Comparison of ENCODE assay signal across 9 cellular contexts in the genomic region with DNA sequence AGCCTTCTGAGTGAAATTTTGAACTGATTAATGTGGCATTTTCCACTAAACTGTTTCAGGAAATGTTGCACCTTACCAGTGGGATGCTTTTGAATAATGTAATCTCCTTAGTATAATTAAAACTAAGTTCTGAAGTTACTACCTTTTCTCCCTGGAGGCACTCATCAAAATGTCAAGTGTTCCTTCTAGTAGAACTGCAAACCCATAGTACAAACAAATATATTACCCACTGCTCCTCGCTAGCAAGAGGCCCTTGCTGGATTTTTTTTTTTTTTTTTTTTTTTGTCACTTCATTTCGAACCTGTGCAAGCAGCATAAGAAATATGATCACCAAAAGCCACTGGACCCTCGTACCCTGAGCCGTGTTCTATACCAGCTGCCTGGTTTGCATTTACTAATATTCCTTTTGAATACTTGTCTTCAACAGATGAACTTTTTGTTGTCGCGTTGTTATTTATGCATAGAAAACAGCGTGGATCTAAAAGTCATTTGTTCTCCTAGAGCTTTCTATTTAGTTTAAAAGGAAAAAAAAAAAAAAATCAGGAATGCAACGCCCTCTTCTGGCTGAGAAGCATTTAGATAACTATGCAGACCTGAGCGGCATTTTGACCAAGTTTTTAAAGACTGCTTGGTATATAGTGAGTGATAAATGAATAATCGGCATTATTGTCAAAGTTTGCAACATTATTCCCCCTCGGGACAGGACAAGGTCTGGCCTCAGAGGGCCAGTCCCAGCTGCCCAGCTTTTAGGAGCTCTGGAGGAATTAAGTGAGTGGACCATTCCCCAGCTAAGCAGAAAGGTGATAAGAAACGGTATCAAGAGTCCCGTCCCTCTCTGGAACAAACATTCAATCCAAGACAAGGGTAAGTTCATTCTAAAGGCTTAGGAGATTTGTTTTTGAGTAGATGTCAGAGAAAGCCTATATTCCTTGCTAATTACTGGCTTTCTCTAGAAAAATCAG.
DNase-seq lines count a peak whose midpoint lies in the region; ATAC-seq, FAIRE-seq and TF ChIP-seq lines count a peak whose summit lies in the region.
"Had no signal": no experiment of that assay in that cellular context is flagged by ENCODE, and none has a peak within 500 bp of the region (broad histone marks: within the 10 kb centered on the region; RNA-seq: fewer than 3 reads in every experiment).

No MANE protein-coding gene starts in this region.

- DNase-seq in LHCN-M2 (ENCODE audit: low read depth) (peak; percentile 33), K562 (ENCODE audit: extremely low read depth in 1 of 4, low spot score in 3 of 4) (peak in 1 of 4 experiments; percentile 38), mesendoderm (peak; percentile 58), immature natural killer cell (no peak)
- no peak for DNase-seq in stimulated activated naive CD4-positive, alpha-beta T cell treated with Interleukin-2 at 50 U/mL for 16 hours (lab: John Stamatoyannopoulos, UW)
- DNase-seq: naive B cell had no signal

- H3K79me1 ChIP-seq in mesendoderm (ENCODE audit: low read length), result no peaks in the 10 kb centered on the region

- H4K20me1 ChIP-seq in DOHH2 (ENCODE audit: control insufficient read depth, insufficient read depth, low read depth, low read length) (no peaks in the 10 kb centered on the region), K562 (replicated peaks; ENCODE audit: control insufficient read depth, insufficient read depth, low read length) (no peaks in the 10 kb centered on the region)

- H3K4me1 Mint-ChIP-seq in immature natural killer cell, result no peaks in the 10 kb centered on the region
- H3K4me1 Mint-ChIP-seq: naive B cell had no signal

- H3K27me3 Mint-ChIP-seq in immature natural killer cell (ENCODE audit: low read depth in 3 of 3), result peaks cover 0 to 10% (median 2%) of the 10 kb centered on the region in 3 donors

- CTCF ChIA-PET in K562 (lab: Yijun Ruan, JAX; ENCODE audit: low intra/inter-chr PET ratio), result interaction anchor here (0.6 to 0.7 kb wide), 3 partner anchors 377 to 1031 kb away, joined by 3 to 5 read pairs (median 3); no protein-coding TSS in a partner anchor

- H3K9me2 ChIP-seq in DOHH2 (replicated peaks; ENCODE audit: control insufficient read depth, low read length), result no peaks in the 10 kb centered on the region

- H3K4me3 Mint-ChIP-seq in immature natural killer cell, result no peak overlapping the region

- POLR2A ChIA-PET in K562 (lab: Yijun Ruan, JAX), result interaction anchor here (0.8 kb wide), 1 partner anchor 10 kb away, joined by 3 read pairs; no protein-coding TSS in a partner anchor

- in situ Hi-C loops in K562 (cut with MboI), result no loop called here

- H2BK5ac ChIP-seq in mesendoderm (ENCODE audit: low read length), result no peak overlapping the region

- H3K4me3 ChIP-seq in DOHH2 (ENCODE audit: low read length) (no peak overlapping the region), K562 (no peak overlapping the region), mesendoderm (ENCODE audit: low read length) (no peak overlapping the region)

- no peak for TF ChIP-seq EP300 in K562 (IDR thresholded peaks at IDR 0.05; ENCODE audit: low read length)

- FAIRE-seq in K562 (lab: Jason Lieb, UNC), result peak; percentile 55

- WGBS in K562 (ENCODE audit: insufficient coverage, low coverage, missing lambda C conversion rate), result 2% methylated on average over 13 of the region's 13 CpGs
- WGBS in mesendoderm (ENCODE audit: extremely low coverage, insufficient coverage, low lambda C conversion rate), result no CpG with 5 or more reads among the region's 13 CpGs

- no peak overlapping the region for H2BK120ac ChIP-seq in mesendoderm (ENCODE audit: low read depth, low read length)

- H3K36me3 ChIP-seq in DOHH2 (ENCODE audit: control insufficient read depth, low read length) (no peaks in the 10 kb centered on the region), K562 (ENCODE audit: control insufficient read depth, insufficient read depth, low read length) (no peaks in the 10 kb centered on the region), mesendoderm (ENCODE audit: control insufficient read depth, insufficient read depth, low read length) (no peaks in the 10 kb centered on the region)

- peak overlapping the region; percentile 83 for H3K18ac ChIP-seq in mesendoderm (ENCODE audit: low read length)

- TF ChIP-seq CTCF in DOHH2 (IDR thresholded peaks at IDR 0.05; ENCODE audit: low read depth, low read length, poor library complexity, severe bottlenecking), result peak; percentile 71
- peak; percentile 16 to 62 (median 59); a peak in 5 of 6 replicates for TF ChIP-seq CTCF in K562 (IDR thresholded peaks at IDR 0.05 in 2 of 3, conservative IDR thresholded peaks at IDR 0.05 in 1 of 3; ENCODE audit: insufficient read depth in 2 of 3, low read depth in 1 of 3, low read length in 3 of 3)

- no peak overlapping the region for H2AFZ ChIP-seq in K562 (ENCODE audit: low read depth, low read length)

- H3K9me3 ChIP-seq in DOHH2 (ENCODE audit: control insufficient read depth, insufficient read depth, low read length) (no peaks in the 10 kb centered on the region), K562 (replicated peaks; ENCODE audit: control insufficient read depth, insufficient read depth, low read depth, low read length) (no peaks in the 10 kb centered on the region)

- H3K9me3 Mint-ChIP-seq in immature natural killer cell, result no peaks in the 10 kb centered on the region

- H4K5ac ChIP-seq in mesendoderm (ENCODE audit: low read length), result peak overlapping the region; percentile 47

- H3K27ac Mint-ChIP-seq in immature natural killer cell, result no peak overlapping the region
- H3K27ac Mint-ChIP-seq: naive B cell had no signal

- no peak overlapping the region for H3K9ac ChIP-seq in K562 (ENCODE audit: insufficient read depth in 1 of 2, low read depth in 2 of 2, low read length in 2 of 2)
- H3K9ac ChIP-seq in mesendoderm (ENCODE audit: low read length), result peak overlapping the region; percentile 27

- H3K23ac ChIP-seq in mesendoderm (ENCODE audit: low read length), result no peak overlapping the region

- no peak for TF ChIP-seq POLR2A in K562 (conservative IDR thresholded peaks at IDR 0.05)

- BruUV-seq in K562 (replicated peaks; lab: Mats Ljungman, UMichigan), result no TSS peak

- no peaks in the 10 kb centered on the region for H3K79me2 ChIP-seq in DOHH2 (ENCODE audit: control insufficient read depth, low read length)
- H3K79me2 ChIP-seq in K562 (ENCODE audit: control insufficient read depth, insufficient read depth, low read length), result no peaks in the 10 kb centered on the region
- H3K79me2 ChIP-seq in mesendoderm (ENCODE audit: control insufficient read depth, insufficient read depth, low read length), result no peaks in the 10 kb centered on the region

- H3K4me1 ChIP-seq in DOHH2 (ENCODE audit: control insufficient read depth, low read length) (no peaks in the 10 kb centered on the region), K562 (replicated peaks in 1 of 2; ENCODE audit: control insufficient read depth in 2 of 2, insufficient read depth in 2 of 2, low read length in 2 of 2) (no peaks in the 10 kb centered on the region), mesendoderm (ENCODE audit: control insufficient read depth, low read depth, low read length) (no peaks in the 10 kb centered on the region)

- H3K27ac ChIP-seq in DOHH2 (ENCODE audit: low read depth, low read length) (no peak overlapping the region), K562 (ENCODE audit: extremely low read depth, low read depth, low read length) (no peak overlapping the region), mesendoderm (ENCODE audit: low read depth, low read length) (no peak overlapping the region)

- no peaks in the 10 kb centered on the region for H3K9me1 ChIP-seq in K562 (ENCODE audit: control insufficient read depth, insufficient read depth, low read length)

- H3K36me3 Mint-ChIP-seq in immature natural killer cell, result no peaks in the 10 kb centered on the region
- H3K36me3 Mint-ChIP-seq: naive B cell had no signal

- H3K4me2 ChIP-seq in DOHH2 (ENCODE audit: low read length) (no peak overlapping the region), K562 (ENCODE audit: insufficient read depth, low read length) (no peak overlapping the region), mesendoderm (ENCODE audit: low read length) (no peak overlapping the region)

- H3K4ac ChIP-seq in mesendoderm (ENCODE audit: low read depth, low read length), result no peak overlapping the region

- H3K27me3 ChIP-seq in DOHH2 (ENCODE audit: control insufficient read depth, low read length), result peaks cover 15% of the 10 kb centered on the region
- H3K27me3 ChIP-seq in K562 (ENCODE audit: control insufficient read depth in 2 of 2, insufficient read depth in 2 of 2, low read length in 2 of 2), result peaks cover 0 to 6% of the 10 kb centered on the region in 2 experiments; a peak in 2 of 5 replicates
- no peaks in the 10 kb centered on the region for H3K27me3 ChIP-seq in mesendoderm (ENCODE audit: insufficient read depth, low read length, poor library complexity)

- intact Hi-C loops in K562 (cut with micrococcal nuclease), result loop anchor here (10.0 kb wide), 1 partner anchor 209 kb away; no protein-coding TSS in a partner anchor

- no peak overlapping the region for H2BK15ac ChIP-seq in mesendoderm (replicated peaks; ENCODE audit: low read depth)

- no peaks in the 10 kb centered on the region for H3F3A ChIP-seq in DOHH2 (ENCODE audit: control insufficient read depth, insufficient read depth)

- H4K8ac ChIP-seq in mesendoderm (ENCODE audit: low read depth, low read length), result no peak overlapping the region

- TF ChIP-seq RAD21 in K562 (CRISPR knock-in tag; conservative IDR thresholded peaks at IDR 0.05 in 1 of 2, IDR thresholded peaks at IDR 0.05 in 1 of 2), result peak; percentile 39 to 61

- H3K56ac ChIP-seq in mesendoderm (ENCODE audit: low read length), result peak overlapping the region; percentile 62

- ATAC-seq in K562, result peak; percentile 83
- no peak for ATAC-seq in HG02870 (IDR thresholded peaks at IDR 0.05; ENCODE audit: unreplicated experiment)
- ATAC-seq in GM18858 (IDR thresholded peaks at IDR 0.05; ENCODE audit: unreplicated experiment), result no peak

- no peak overlapping the region for H2AK5ac ChIP-seq in mesendoderm (ENCODE audit: low read length)

TF ChIP-seq in K562, 482 proteins besides CTCF, POLR2A, EP300 and RAD21:
- TF ChIP-seq POU5F1 (IDR thresholded peaks at IDR 0.05; ENCODE audit: borderline replicate concordance, low read depth, low read length, partially characterized antibody) (no peak), ZNF384 (IDR thresholded peaks at IDR 0.05; ENCODE audit: low read depth, low read length) (peak; percentile 87)
- TF ChIP-seq, protein P1, sequence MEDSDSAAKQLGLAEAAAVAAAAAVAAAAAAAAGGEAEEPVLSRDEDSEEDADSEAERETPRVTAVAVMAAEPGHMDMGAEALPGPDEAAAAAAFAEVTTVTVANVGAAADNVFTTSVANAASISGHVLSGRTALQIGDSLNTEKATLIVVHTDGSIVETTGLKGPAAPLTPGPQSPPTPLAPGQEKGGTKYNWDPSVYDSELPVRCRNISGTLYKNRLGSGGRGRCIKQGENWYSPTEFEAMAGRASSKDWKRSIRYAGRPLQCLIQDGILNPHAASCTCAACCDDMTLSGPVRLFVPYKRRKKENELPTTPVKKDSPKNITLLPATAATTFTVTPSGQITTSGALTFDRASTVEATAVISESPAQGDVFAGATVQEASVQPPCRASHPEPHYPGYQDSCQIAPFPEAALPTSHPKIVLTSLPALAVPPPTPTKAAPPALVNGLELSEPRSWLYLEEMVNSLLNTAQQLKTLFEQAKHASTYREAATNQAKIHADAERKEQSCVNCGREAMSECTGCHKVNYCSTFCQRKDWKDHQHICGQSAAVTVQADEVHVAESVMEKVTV (CRISPR knock-in tag; IDR thresholded peaks at IDR 0.05), result 0 out of 2 replicates have a peak, but pooled peaks have one; percentile 8

Comparison
In these comparisons a context has a peak if more than half of its experiments do, and no peak if none do; other contexts are left out.
1. DNase-seq: peak in LHCN-M2 (single experiment) and mesendoderm (single experiment); none in stimulated activated naive CD4-positive, alpha-beta T cell treated with Interleukin-2 at 50 U/mL for 16 hours (single experiment) and immature natural killer cell (0 of 3).